2 cellular contexts compared by ENCODE assay signal in the genomic region with DNA sequence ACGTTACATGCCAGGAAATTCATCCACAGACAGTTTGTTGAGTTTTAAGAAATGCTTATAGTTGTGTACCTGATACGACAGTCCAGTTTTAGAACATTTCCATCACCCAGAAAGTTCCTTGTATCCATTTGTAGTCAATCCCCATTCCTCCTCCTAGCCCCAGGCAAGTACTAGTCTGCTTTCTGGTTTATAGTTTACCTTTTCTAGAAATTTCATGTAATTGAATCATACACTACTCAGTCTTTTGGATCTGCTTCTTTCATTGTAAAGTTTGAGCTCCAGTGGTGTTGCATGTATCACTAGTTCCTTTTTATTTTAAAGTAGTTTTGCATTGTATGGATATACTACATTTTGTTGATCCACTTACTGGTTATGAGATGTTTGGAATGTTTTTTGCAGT.
TF ChIP-seq lines count a peak whose summit lies in the region.

No MANE protein-coding gene starts in this region.

TF ChIP-seq in liver, 16 proteins besides CTCF, POLR2A, EP300 and RAD21:
- TF ChIP-seq GABPA (IDR thresholded peaks at IDR 0.05 in 1 of 2, conservative IDR thresholded peaks at IDR 0.05 in 1 of 2) (no peak), HNF4G (IDR thresholded peaks at IDR 0.05) (no peak), HNF4A (conservative IDR thresholded peaks at IDR 0.05) (no peak), JUND (IDR thresholded peaks at IDR 0.05) (no peak), TAF1 (conservative IDR thresholded peaks at IDR 0.05) (no peak), EGR1 (IDR thresholded peaks at IDR 0.05; ENCODE audit: low read depth in 2 of 2) (no peak), FOXA2 (IDR thresholded peaks at IDR 0.05) (no peak), NR2F2 (IDR thresholded peaks at IDR 0.05) (no peak), YY1 (IDR thresholded peaks at IDR 0.05) (no peak), SP1 (IDR thresholded peaks at IDR 0.05) (no peak), FOXA1 (IDR thresholded peaks at IDR 0.05) (no peak), RXRA (IDR thresholded peaks at IDR 0.05) (no peak)
- TF ChIP-seq, protein P1, sequence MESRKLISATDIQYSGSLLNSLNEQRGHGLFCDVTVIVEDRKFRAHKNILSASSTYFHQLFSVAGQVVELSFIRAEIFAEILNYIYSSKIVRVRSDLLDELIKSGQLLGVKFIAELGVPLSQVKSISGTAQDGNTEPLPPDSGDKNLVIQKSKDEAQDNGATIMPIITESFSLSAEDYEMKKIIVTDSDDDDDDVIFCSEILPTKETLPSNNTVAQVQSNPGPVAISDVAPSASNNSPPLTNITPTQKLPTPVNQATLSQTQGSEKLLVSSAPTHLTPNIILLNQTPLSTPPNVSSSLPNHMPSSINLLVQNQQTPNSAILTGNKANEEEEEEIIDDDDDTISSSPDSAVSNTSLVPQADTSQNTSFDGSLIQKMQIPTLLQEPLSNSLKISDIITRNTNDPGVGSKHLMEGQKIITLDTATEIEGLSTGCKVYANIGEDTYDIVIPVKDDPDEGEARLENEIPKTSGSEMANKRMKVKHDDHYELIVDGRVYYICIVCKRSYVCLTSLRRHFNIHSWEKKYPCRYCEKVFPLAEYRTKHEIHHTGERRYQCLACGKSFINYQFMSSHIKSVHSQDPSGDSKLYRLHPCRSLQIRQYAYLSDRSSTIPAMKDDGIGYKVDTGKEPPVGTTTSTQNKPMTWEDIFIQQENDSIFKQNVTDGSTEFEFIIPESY (IDR thresholded peaks at IDR 0.05) = no peak
- TF ChIP-seq, protein P2, sequence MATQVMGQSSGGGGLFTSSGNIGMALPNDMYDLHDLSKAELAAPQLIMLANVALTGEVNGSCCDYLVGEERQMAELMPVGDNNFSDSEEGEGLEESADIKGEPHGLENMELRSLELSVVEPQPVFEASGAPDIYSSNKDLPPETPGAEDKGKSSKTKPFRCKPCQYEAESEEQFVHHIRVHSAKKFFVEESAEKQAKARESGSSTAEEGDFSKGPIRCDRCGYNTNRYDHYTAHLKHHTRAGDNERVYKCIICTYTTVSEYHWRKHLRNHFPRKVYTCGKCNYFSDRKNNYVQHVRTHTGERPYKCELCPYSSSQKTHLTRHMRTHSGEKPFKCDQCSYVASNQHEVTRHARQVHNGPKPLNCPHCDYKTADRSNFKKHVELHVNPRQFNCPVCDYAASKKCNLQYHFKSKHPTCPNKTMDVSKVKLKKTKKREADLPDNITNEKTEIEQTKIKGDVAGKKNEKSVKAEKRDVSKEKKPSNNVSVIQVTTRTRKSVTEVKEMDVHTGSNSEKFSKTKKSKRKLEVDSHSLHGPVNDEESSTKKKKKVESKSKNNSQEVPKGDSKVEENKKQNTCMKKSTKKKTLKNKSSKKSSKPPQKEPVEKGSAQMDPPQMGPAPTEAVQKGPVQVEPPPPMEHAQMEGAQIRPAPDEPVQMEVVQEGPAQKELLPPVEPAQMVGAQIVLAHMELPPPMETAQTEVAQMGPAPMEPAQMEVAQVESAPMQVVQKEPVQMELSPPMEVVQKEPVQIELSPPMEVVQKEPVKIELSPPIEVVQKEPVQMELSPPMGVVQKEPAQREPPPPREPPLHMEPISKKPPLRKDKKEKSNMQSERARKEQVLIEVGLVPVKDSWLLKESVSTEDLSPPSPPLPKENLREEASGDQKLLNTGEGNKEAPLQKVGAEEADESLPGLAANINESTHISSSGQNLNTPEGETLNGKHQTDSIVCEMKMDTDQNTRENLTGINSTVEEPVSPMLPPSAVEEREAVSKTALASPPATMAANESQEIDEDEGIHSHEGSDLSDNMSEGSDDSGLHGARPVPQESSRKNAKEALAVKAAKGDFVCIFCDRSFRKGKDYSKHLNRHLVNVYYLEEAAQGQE (IDR thresholded peaks at IDR 0.05) = no peak
- TF ChIP-seq, protein P3, sequence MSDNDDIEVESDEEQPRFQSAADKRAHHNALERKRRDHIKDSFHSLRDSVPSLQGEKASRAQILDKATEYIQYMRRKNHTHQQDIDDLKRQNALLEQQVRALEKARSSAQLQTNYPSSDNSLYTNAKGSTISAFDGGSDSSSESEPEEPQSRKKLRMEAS (IDR thresholded peaks at IDR 0.05) = no peak
- TF ChIP-seq, protein P4, sequence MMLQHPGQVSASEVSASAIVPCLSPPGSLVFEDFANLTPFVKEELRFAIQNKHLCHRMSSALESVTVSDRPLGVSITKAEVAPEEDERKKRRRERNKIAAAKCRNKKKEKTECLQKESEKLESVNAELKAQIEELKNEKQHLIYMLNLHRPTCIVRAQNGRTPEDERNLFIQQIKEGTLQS (IDR thresholded peaks at IDR 0.05) = no peak
TF ChIP-seq in liver: peak in this region for 0.

TF ChIP-seq in HepG2, 621 proteins besides CTCF, POLR2A, EP300 and RAD21:
- TF ChIP-seq FOXJ3 (CRISPR knock-in tag; IDR thresholded peaks at IDR 0.05; ENCODE audit: borderline replicate concordance) (no peak), GLI4 (CRISPR knock-in tag; IDR thresholded peaks at IDR 0.05; ENCODE audit: borderline replicate concordance) (no peak), HMG20B (CRISPR knock-in tag; conservative IDR thresholded peaks at IDR 0.05) (no peak), CEBPG (CRISPR knock-in tag; IDR thresholded peaks at IDR 0.05) (no peak), ZNF530 (CRISPR knock-in tag; IDR thresholded peaks at IDR 0.05; ENCODE audit: low read depth) (no peak), ZNF543 (CRISPR knock-in tag; IDR thresholded peaks at IDR 0.05) (no peak), EED (CRISPR knock-in tag; IDR thresholded peaks at IDR 0.05) (no peak), ZNF441 (CRISPR knock-in tag; IDR thresholded peaks at IDR 0.05; ENCODE audit: borderline replicate concordance) (no peak), RBM22 (optimal IDR thresholded peaks at IDR 0.05; ENCODE audit: low read length) (no peak), SRSF4 (IDR thresholded peaks at IDR 0.05; ENCODE audit: low read depth, low read length, poor library complexity, severe bottlenecking) (no peak), ZC3H4 (CRISPR knock-in tag; IDR thresholded peaks at IDR 0.05; ENCODE audit: borderline replicate concordance) (no peak), NAIF1 (CRISPR knock-in tag; IDR thresholded peaks at IDR 0.05; ENCODE audit: borderline replicate concordance) (no peak), ZBTB20 (CRISPR knock-in tag; IDR thresholded peaks at IDR 0.05; ENCODE audit: borderline replicate concordance, low read depth) (no peak), CC2D1A (CRISPR knock-in tag; IDR thresholded peaks at IDR 0.05) (no peak), SSRP1 (CRISPR knock-in tag; IDR thresholded peaks at IDR 0.05) (no peak), KLF13 (CRISPR knock-in tag; IDR thresholded peaks at IDR 0.05) (no peak), ZNF546 (CRISPR knock-in tag; conservative IDR thresholded peaks at IDR 0.05) (no peak), RCOR2 (CRISPR knock-in tag; IDR thresholded peaks at IDR 0.05) (no peak), CBX1 (IDR thresholded peaks at IDR 0.05; ENCODE audit: low read depth) (no peak)
- TF ChIP-seq, protein P5, sequence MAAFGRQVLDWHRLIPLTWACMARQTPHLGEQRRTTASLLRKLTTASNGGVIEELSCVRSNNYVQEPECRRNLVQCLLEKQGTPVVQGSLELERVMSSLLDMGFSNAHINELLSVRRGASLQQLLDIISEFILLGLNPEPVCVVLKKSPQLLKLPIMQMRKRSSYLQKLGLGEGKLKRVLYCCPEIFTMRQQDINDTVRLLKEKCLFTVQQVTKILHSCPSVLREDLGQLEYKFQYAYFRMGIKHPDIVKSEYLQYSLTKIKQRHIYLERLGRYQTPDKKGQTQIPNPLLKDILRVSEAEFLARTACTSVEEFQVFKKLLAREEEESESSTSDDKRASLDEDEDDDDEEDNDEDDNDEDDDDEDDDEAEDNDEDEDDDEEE (CRISPR knock-in tag; IDR thresholded peaks at IDR 0.05) = no peak
